ENCODE assay signal across 8 cellular contexts in genomic region chr6:96626749-96627353, GRCh38.
DNase-seq lines count a peak whose midpoint lies in the region; ATAC-seq and TF ChIP-seq lines count a peak whose summit lies in the region.

No MANE protein-coding gene starts in this region.

- H3K36me3 Mint-ChIP-seq in stimulated activated memory B cell treated with anti-CD40 and anti-IgM and Interleukin-4, amounts not matched to agents 10 μg/mL and 1 μg/mL and 100 μg/mL, for 72 hours, result no peaks in the 10 kb centered on the region
- H3K36me3 Mint-ChIP-seq in immature natural killer cell, result no peaks in the 10 kb centered on the region

- peaks cover 11% of the 10 kb centered on the region for H3K4me1 Mint-ChIP-seq in stimulated activated memory B cell treated with anti-CD40 and anti-IgM and Interleukin-4, amounts not matched to agents 10 μg/mL and 1 μg/mL and 100 μg/mL, for 72 hours
- H3K4me1 Mint-ChIP-seq in immature natural killer cell, result no peaks in the 10 kb centered on the region

- DNase-seq in ACHN (peak; percentile 28), GM13977 (ENCODE audit: low spot score) (peak; percentile 45), MV-4-11 (lab: John Stamatoyannopoulos, UW) (peak; percentile 26), SKM-1 (lab: John Stamatoyannopoulos, UW; ENCODE audit: unreplicated experiment) (peak; percentile 40), foreskin melanocyte (peak; percentile 19), immature natural killer cell (no peak)

- H3K9me3 Mint-ChIP-seq in stimulated activated memory B cell treated with anti-CD40 and anti-IgM and Interleukin-4, amounts not matched to agents 10 μg/mL and 1 μg/mL and 100 μg/mL, for 72 hours, result no peaks in the 10 kb centered on the region
- H3K9me3 Mint-ChIP-seq in immature natural killer cell, result no peaks in the 10 kb centered on the region

- H3K27me3 Mint-ChIP-seq in stimulated activated memory B cell treated with anti-CD40 and anti-IgM and Interleukin-4, amounts not matched to agents 10 μg/mL and 1 μg/mL and 100 μg/mL, for 72 hours, result peaks cover 3% of the 10 kb centered on the region
- peaks cover 0 to 1% (median 0%) of the 10 kb centered on the region in 3 donors for H3K27me3 Mint-ChIP-seq in immature natural killer cell (ENCODE audit: low read depth in 3 of 3)

- in situ Hi-C loops in ACHN (cut with HindIII; ENCODE audit: low pct_ligation_motif_present, low pct_unique_long_range_greater_than_20kb, low sequenced_read_pairs) (no loop called here), GM13977 (cut with MboI; ENCODE audit: low pct_unique_long_range_greater_than_20kb, low sequenced_read_pairs, unreplicated experiment) (loop anchor here (5.0 to 25.0 kb wide), 2 partner anchors 260 to 425 kb away; partner anchors contain the start of gene NDUFAF4)

- no peak overlapping the region for H3K27ac Mint-ChIP-seq in stimulated activated memory B cell treated with anti-CD40 and anti-IgM and Interleukin-4, amounts not matched to agents 10 μg/mL and 1 μg/mL and 100 μg/mL, for 72 hours
- H3K27ac Mint-ChIP-seq in immature natural killer cell, result no peak overlapping the region

- peak; percentile 94 for ATAC-seq in HG02678 (IDR thresholded peaks at IDR 0.05; ENCODE audit: unreplicated experiment)
- ATAC-seq in stimulated activated memory B cell treated with anti-CD40 and anti-IgM and Interleukin-4, amounts not matched to agents 10 μg/mL and 1 μg/mL and 100 μg/mL, for 72 hours, result peak; percentile 71

- peak; percentile 35 for TF ChIP-seq CTCF in GM13977 (IDR thresholded peaks at IDR 0.05; ENCODE audit: extremely low read depth, insufficient read depth, missing control alignments)

- no peak overlapping the region for H3K4me3 Mint-ChIP-seq in stimulated activated memory B cell treated with anti-CD40 and anti-IgM and Interleukin-4, amounts not matched to agents 10 μg/mL and 1 μg/mL and 100 μg/mL, for 72 hours
- H3K4me3 Mint-ChIP-seq in immature natural killer cell, result no peak overlapping the region

Comparison
In these comparisons a context has a peak if more than half of its experiments do, and no peak if none do; other contexts are left out.
1. DNase-seq: peak in ACHN (single experiment), GM13977 (single experiment), MV-4-11 (single experiment), SKM-1 (single experiment) and foreskin melanocyte (single experiment); none in immature natural killer cell (0 of 3).